Comparison of ENCODE assay signal across 20 cellular contexts in genomic region chr3:151152626-151153025, GRCh38. TPM values are rescaled to one million over a fixed set of nuclear protein-coding genes. Genes with fewer than 3 reads are reported as not detected.
A peak's percentile ranks its signal among the peaks of the same experiment; 100 is the strongest.
DNase-seq lines count a peak whose midpoint lies in the region; ATAC-seq and TF ChIP-seq lines count a peak whose summit lies in the region.
"Had no signal": no experiment of that assay in that cellular context is flagged by ENCODE, and none has a peak within 500 bp of the region (broad histone marks: within the 10 kb centered on the region; RNA-seq: fewer than 3 reads in every experiment).

No MANE protein-coding gene starts in this region.

- H3K9me3 Mint-ChIP-seq in neural crest cell, result no peaks in the 10 kb centered on the region
- H3K9me3 Mint-ChIP-seq: CD4-positive, CD25-positive, alpha-beta regulatory T cell; CD8-positive, alpha-beta T cell; GM23338; H9 had no signal

- DNase-seq in NCI-H146 (lab: John Stamatoyannopoulos, UW) (peak; percentile 58), NCI-H146 treated with DMSO at 0.1 percent for 48 hours (lab: John Stamatoyannopoulos, UW; ENCODE audit: unreplicated experiment) (no peak), neural crest cell (ENCODE audit: low read depth, low spot score) (no peak), KBM-7 (no peak), G401 (ENCODE audit: low spot score) (no peak)
- DNase-seq: CD4-positive, CD25-positive, alpha-beta regulatory T cell; CD8-positive, alpha-beta T cell; DMS 273 treated with DMSO at 0.1 percent for 48 hours; DMS79; H9 had no signal

- H3K27ac ChIP-seq in liver (ENCODE audit: low read depth in 1 of 2, low read length in 2 of 2), result no peak overlapping the region
- H3K27ac ChIP-seq: 22Rv1, BLaER1, C4-2B had no signal

- no peak for ATAC-seq in GM21576 (IDR thresholded peaks at IDR 0.05; ENCODE audit: unreplicated experiment)
- ATAC-seq: CD8-positive, alpha-beta T cell; GM23338; HCT116 had no signal

- peak overlapping the region; percentile 40 for H3K27ac Mint-ChIP-seq in neural crest cell (ENCODE audit: unreplicated experiment)
- H3K27ac Mint-ChIP-seq: B cell; CD4-positive, CD25-positive, alpha-beta regulatory T cell; CD8-positive, alpha-beta T cell; GM23338; H9 had no signal

- no peaks in the 10 kb centered on the region for H3K27me3 Mint-ChIP-seq in neural crest cell (ENCODE audit: low read depth)
- H3K27me3 Mint-ChIP-seq: B cell had no signal

- H3K9me3 ChIP-seq in liver (ENCODE audit: control insufficient read depth in 4 of 4, low read length in 3 of 4), result no peaks in the 10 kb centered on the region
- H3K9me3 ChIP-seq: BLaER1 had no signal

- H3K4me3 Mint-ChIP-seq in neural crest cell, result no peak overlapping the region
- H3K4me3 Mint-ChIP-seq: B cell; CD8-positive, alpha-beta T cell; GM23338; H9 had no signal

- no peaks in the 10 kb centered on the region for H3K36me3 Mint-ChIP-seq in neural crest cell (ENCODE audit: low read depth)
- H3K36me3 Mint-ChIP-seq: CD4-positive, CD25-positive, alpha-beta regulatory T cell; CD8-positive, alpha-beta T cell had no signal

- TF ChIP-seq CTCF in liver (IDR thresholded peaks at IDR 0.05; ENCODE audit: low read depth, low read length, missing input control) (no peak), neural crest cell (conservative IDR thresholded peaks at IDR 0.05) (no peak)

- H3K4me1 Mint-ChIP-seq in neural crest cell, result peaks cover 20% of the 10 kb centered on the region
- H3K4me1 Mint-ChIP-seq: CD4-positive, CD25-positive, alpha-beta regulatory T cell had no signal

- no peaks in the 10 kb centered on the region for H3K27me3 ChIP-seq in liver (ENCODE audit: control insufficient read depth in 4 of 4, insufficient read depth in 4 of 4, low read length in 3 of 4)
- H3K27me3 ChIP-seq: BLaER1 had no signal

- in situ Hi-C loops in KBM-7 (cut with MboI; ENCODE audit: low pct_unique_long_range_greater_than_20kb, low sequenced_read_pairs), result no loop called here
- in situ Hi-C loops in G401 (cut with HindIII; ENCODE audit: low sequenced_read_pairs), result no loop called here

- H3K4me3 ChIP-seq in liver (ENCODE audit: low read depth in 1 of 3, low read length in 3 of 3), result no peak overlapping the region
- H3K4me3 ChIP-seq: BLaER1, GM23338 had no signal

- no peak overlapping the region for H3K9ac ChIP-seq in liver (ENCODE audit: low read depth in 1 of 2, low read length in 2 of 2)
- H3K9ac ChIP-seq: BLaER1 had no signal

- no peaks in the 10 kb centered on the region for H3K4me1 ChIP-seq in liver (ENCODE audit: control insufficient read depth in 4 of 4, insufficient read depth in 4 of 4, low read length in 3 of 4)

- 92% methylated on average over 2 of the region's 2 CpGs for WGBS in liver

- H3K36me3 ChIP-seq in liver (ENCODE audit: control insufficient read depth in 4 of 4, insufficient read depth in 3 of 4, low read depth in 1 of 4, low read length in 3 of 4), result no peaks in the 10 kb centered on the region
- H3K36me3 ChIP-seq: BLaER1 had no signal

- no peak for TF ChIP-seq RAD21 in liver (IDR thresholded peaks at IDR 0.05)

TF ChIP-seq in liver, 16 proteins besides CTCF, POLR2A, EP300 and RAD21:
- no peak for TF ChIP-seq FOXA1 (IDR thresholded peaks at IDR 0.05)
- TF ChIP-seq NR2F2 (IDR thresholded peaks at IDR 0.05), result no peak
- no peak for TF ChIP-seq FOXA2 (IDR thresholded peaks at IDR 0.05)
- TF ChIP-seq SP1 (IDR thresholded peaks at IDR 0.05), result peak; percentile 24
- peak; percentile 59 to 80 for TF ChIP-seq HNF4A (conservative IDR thresholded peaks at IDR 0.05)
- no peak for TF ChIP-seq GABPA (IDR thresholded peaks at IDR 0.05 in 1 of 2, conservative IDR thresholded peaks at IDR 0.05 in 1 of 2)
- no peak for TF ChIP-seq YY1 (IDR thresholded peaks at IDR 0.05)
- TF ChIP-seq JUND (IDR thresholded peaks at IDR 0.05), result no peak
- TF ChIP-seq ZBTB33 (IDR thresholded peaks at IDR 0.05), result no peak
- no peak for TF ChIP-seq TAF1 (conservative IDR thresholded peaks at IDR 0.05)
- no peak for TF ChIP-seq ATF3 (IDR thresholded peaks at IDR 0.05)
- TF ChIP-seq EGR1 (IDR thresholded peaks at IDR 0.05; ENCODE audit: low read depth in 2 of 2), result no peak
- no peak for TF ChIP-seq REST (IDR thresholded peaks at IDR 0.05)

RNA-seq across cellular contexts. Expression of gene GPR171, which starts 50.4 kb away (rescaled TPM):
- total RNA-seq in liver (under 1 TPM; 0.19 to 0.33 TPM), neural crest cell (not detected in 2 replicates)
- under 1 TPM; 0.23 to 0.56 TPM for polyA plus RNA-seq in liver
- not detected in 2 replicates for total RNA-seq in G401 (2014; rRNA removed; shearing (Covaris generic))
- total RNA-seq: GM23338, H4, H9 had no signal
- polyA plus RNA-seq: AG04450 had no signal
